ENCODE assay signal across 13 cellular contexts in genomic region chr3:190064112-190064511, GRCh38. TPM values are rescaled to one million over a fixed set of nuclear protein-coding genes. Genes with fewer than 3 reads are reported as not detected.
DNase-seq lines count a peak whose midpoint lies in the region; ATAC-seq, FAIRE-seq and TF ChIP-seq lines count a peak whose summit lies in the region.
"Had no signal": no experiment of that assay in that cellular context is flagged by ENCODE, and none has a peak within 500 bp of the region (broad histone marks: within the 10 kb centered on the region; RNA-seq: fewer than 3 reads in every experiment).

No MANE protein-coding gene starts in this region.

- H3K9ac ChIP-seq in adipocyte (ENCODE audit: low read length), result no peak overlapping the region

- peak; percentile 20 for DNase-seq in H54 (ENCODE audit: insufficient read length, low spot score)
- peak; percentile 87 for DNase-seq in adipocyte (ENCODE audit: low read depth)
- DNase-seq in foreskin keratinocyte, result peak; percentile 84 to 91
- DNase-seq in stromal cell of bone marrow (ENCODE audit: low read depth), result peak; percentile 88
- DNase-seq in globus pallidus (ENCODE audit: low spot score), result no peak
- DNase-seq in NCI-H2029 (lab: John Stamatoyannopoulos, UW), result no peak
- no peak for DNase-seq in posterior vena cava (ENCODE audit: low spot score)
- DNase-seq: activated CD8-positive, alpha-beta memory T cell treated with anti-CD3 and anti-CD28 coated beads for 24 hours; NCI-H2227 treated with DMSO at 0.1 percent for 48 hours; uterus had no signal

- TF ChIP-seq CTCF in foreskin keratinocyte (conservative IDR thresholded peaks at IDR 0.05), result no peak

- H3K4me3 ChIP-seq in adipocyte (ENCODE audit: low read length), result no peak overlapping the region
- H3K4me3 ChIP-seq: ascending aorta, uterus had no signal

- no peaks in the 10 kb centered on the region for H3K9me3 ChIP-seq in adipocyte (ENCODE audit: control insufficient read depth, low read length)
- H3K9me3 ChIP-seq: ascending aorta, uterus had no signal

- peak overlapping the region; percentile 47 for H3K27ac ChIP-seq in foreskin keratinocyte
- H3K27ac ChIP-seq: ascending aorta, uterus had no signal

- H3K36me3 ChIP-seq in adipocyte (ENCODE audit: control insufficient read depth, insufficient read depth, low read length, severe bottlenecking), result no peaks in the 10 kb centered on the region
- H3K36me3 ChIP-seq: ascending aorta, uterus had no signal

- peaks cover 11% of the 10 kb centered on the region for H3K4me1 ChIP-seq in adipocyte (ENCODE audit: control insufficient read depth, insufficient read depth, low read length)
- H3K4me1 ChIP-seq in foreskin keratinocyte, result peaks cover 26% of the 10 kb centered on the region
- H3K4me1 ChIP-seq: ascending aorta had no signal

- ATAC-seq in foreskin keratinocyte (peak; percentile 98), HG03280 (IDR thresholded peaks at IDR 0.05; ENCODE audit: unreplicated experiment) (no peak)

- peak; percentile 97 for FAIRE-seq in H54 (lab: Jason Lieb, UNC)

- TF ChIP-seq POLR2A in H54 (IDR thresholded peaks at IDR 0.05; ENCODE audit: low read depth, low read length), result no peak

- intact Hi-C loops in posterior vena cava (cut with DNase I), result no loop called here

- H3K27me3 ChIP-seq in adipocyte (replicated peaks; ENCODE audit: control insufficient read depth, insufficient read depth, low read length) (no peaks in the 10 kb centered on the region), foreskin keratinocyte (no peaks in the 10 kb centered on the region)
- H3K27me3 ChIP-seq: ascending aorta, uterus had no signal

RNA-seq across cellular contexts. Expression of gene P3H2, which starts 56.6 kb away (rescaled TPM):
- total RNA-seq in foreskin keratinocyte (42.3 and 86.8 TPM in 2 replicates), posterior vena cava (10 to 100 TPM in 1 of 2 donors, 1 to 10 TPM in 1; 9.7 to 20.5 TPM)
- polyA plus RNA-seq in foreskin keratinocyte, result 21.8 and 57.9 TPM in 2 replicates
- polyA plus RNA-seq: IgD-negative memory B cell had no signal

Comparison
In these comparisons a context has a peak if more than half of its experiments do, and no peak if none do; other contexts are left out.
1. DNase-seq: peak in H54 (single experiment), adipocyte (single experiment), foreskin keratinocyte (2 of 2) and stromal cell of bone marrow (single experiment); none in globus pallidus (single experiment), NCI-H2029 (single experiment) and posterior vena cava (single experiment).